1 cellular context compared by ENCODE assay signal in genomic region chr1:200353232-200353631, GRCh38.
TF ChIP-seq lines count a peak whose summit lies in the region.

No MANE protein-coding gene starts in this region.

TF ChIP-seq in SK-N-SH, 30 proteins besides CTCF, POLR2A, EP300 and RAD21 (continued from another document):
- TF ChIP-seq, protein P1, sequence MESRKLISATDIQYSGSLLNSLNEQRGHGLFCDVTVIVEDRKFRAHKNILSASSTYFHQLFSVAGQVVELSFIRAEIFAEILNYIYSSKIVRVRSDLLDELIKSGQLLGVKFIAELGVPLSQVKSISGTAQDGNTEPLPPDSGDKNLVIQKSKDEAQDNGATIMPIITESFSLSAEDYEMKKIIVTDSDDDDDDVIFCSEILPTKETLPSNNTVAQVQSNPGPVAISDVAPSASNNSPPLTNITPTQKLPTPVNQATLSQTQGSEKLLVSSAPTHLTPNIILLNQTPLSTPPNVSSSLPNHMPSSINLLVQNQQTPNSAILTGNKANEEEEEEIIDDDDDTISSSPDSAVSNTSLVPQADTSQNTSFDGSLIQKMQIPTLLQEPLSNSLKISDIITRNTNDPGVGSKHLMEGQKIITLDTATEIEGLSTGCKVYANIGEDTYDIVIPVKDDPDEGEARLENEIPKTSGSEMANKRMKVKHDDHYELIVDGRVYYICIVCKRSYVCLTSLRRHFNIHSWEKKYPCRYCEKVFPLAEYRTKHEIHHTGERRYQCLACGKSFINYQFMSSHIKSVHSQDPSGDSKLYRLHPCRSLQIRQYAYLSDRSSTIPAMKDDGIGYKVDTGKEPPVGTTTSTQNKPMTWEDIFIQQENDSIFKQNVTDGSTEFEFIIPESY (IDR thresholded peaks at IDR 0.05; ENCODE audit: borderline replicate concordance, low read depth), result no peak
- no peak for TF ChIP-seq USF1 (IDR thresholded peaks at IDR 0.05; ENCODE audit: borderline replicate concordance, low read depth)
- TF ChIP-seq, protein P2, sequence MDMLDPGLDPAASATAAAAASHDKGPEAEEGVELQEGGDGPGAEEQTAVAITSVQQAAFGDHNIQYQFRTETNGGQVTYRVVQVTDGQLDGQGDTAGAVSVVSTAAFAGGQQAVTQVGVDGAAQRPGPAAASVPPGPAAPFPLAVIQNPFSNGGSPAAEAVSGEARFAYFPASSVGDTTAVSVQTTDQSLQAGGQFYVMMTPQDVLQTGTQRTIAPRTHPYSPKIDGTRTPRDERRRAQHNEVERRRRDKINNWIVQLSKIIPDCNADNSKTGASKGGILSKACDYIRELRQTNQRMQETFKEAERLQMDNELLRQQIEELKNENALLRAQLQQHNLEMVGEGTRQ (IDR thresholded peaks at IDR 0.05; ENCODE audit: borderline replicate concordance, low read depth, low read length), result no peak
TF ChIP-seq in SK-N-SH: peak in this region for 0.
